In genomic region chr12:27081668-27082091, GRCh38 we compare ENCODE assay signal across 2 cellular contexts.
TF ChIP-seq lines count a peak whose summit lies in the region.

No MANE protein-coding gene starts in this region.

TF ChIP-seq in A549, 52 proteins besides CTCF, POLR2A, EP300 and RAD21 (continued from another document):
- TF ChIP-seq, protein P1, sequence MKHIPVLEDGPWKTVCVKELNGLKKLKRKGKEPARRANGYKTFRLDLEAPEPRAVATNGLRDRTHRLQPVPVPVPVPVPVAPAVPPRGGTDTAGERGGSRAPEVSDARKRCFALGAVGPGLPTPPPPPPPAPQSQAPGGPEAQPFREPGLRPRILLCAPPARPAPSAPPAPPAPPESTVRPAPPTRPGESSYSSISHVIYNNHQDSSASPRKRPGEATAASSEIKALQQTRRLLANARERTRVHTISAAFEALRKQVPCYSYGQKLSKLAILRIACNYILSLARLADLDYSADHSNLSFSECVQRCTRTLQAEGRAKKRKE (CRISPR knock-in tag; IDR thresholded peaks at IDR 0.05; ENCODE audit: low read depth), result no peak
- TF ChIP-seq FOSL2 (IDR thresholded peaks at IDR 0.05) (no peak), FOSL2 (CRISPR knock-in tag; IDR thresholded peaks at IDR 0.05) (no peak)

TF ChIP-seq in GM23338, 12 proteins besides CTCF, POLR2A, EP300 and RAD21 (continued from another document):
- TF ChIP-seq ZNF462 (CRISPR knock-in tag; IDR thresholded peaks at IDR 0.05) (no peak), REST (IDR thresholded peaks at IDR 0.05; ENCODE audit: unreplicated experiment) (no peak), ZNF331 (CRISPR knock-in tag; IDR thresholded peaks at IDR 0.05; ENCODE audit: low read depth) (no peak), EZH2 (IDR thresholded peaks at IDR 0.05; ENCODE audit: low read depth, unreplicated experiment) (no peak), POLR2AphosphoS5 (IDR thresholded peaks at IDR 0.05; ENCODE audit: low read depth) (no peak), JUNB (IDR thresholded peaks at IDR 0.05; ENCODE audit: unreplicated experiment) (no peak)
